Comparison of ENCODE assay signal across 1 cellular context in genomic region chr11:66222358-66223149, GRCh38.
TF ChIP-seq lines count a peak whose summit lies in the region.

No MANE protein-coding gene starts in this region.

TF ChIP-seq in WTC11, 78 proteins besides CTCF, POLR2A, EP300 and RAD21 (continued from another document):
- TF ChIP-seq ZBTB43 (CRISPR knock-in tag; IDR thresholded peaks at IDR 0.05) (no peak), USF2 (CRISPR knock-in tag; IDR thresholded peaks at IDR 0.05) (peak; percentile 95), ERG (CRISPR knock-in tag; IDR thresholded peaks at IDR 0.05) (no peak), NFYB (CRISPR knock-in tag; conservative IDR thresholded peaks at IDR 0.05; ENCODE audit: low read depth) (no peak), MLX (CRISPR knock-in tag; IDR thresholded peaks at IDR 0.05) (no peak), ATF3 (CRISPR knock-in tag; conservative IDR thresholded peaks at IDR 0.05) (no peak), GTF2I (CRISPR knock-in tag; conservative IDR thresholded peaks at IDR 0.05) (no peak), STAT6 (CRISPR knock-in tag; conservative IDR thresholded peaks at IDR 0.05; ENCODE audit: low read depth) (no peak), HMGXB4 (CRISPR knock-in tag; IDR thresholded peaks at IDR 0.05) (0 out of 2 replicates have a peak, but pooled peaks have one; percentile 75), CDX4 (CRISPR knock-in tag; IDR thresholded peaks at IDR 0.05; ENCODE audit: borderline replicate concordance) (no peak), ETV6 (CRISPR knock-in tag; IDR thresholded peaks at IDR 0.05) (no peak), MAX (CRISPR knock-in tag; IDR thresholded peaks at IDR 0.05) (no peak), AFF4 (CRISPR knock-in tag; IDR thresholded peaks at IDR 0.05; ENCODE audit: borderline replicate concordance) (no peak), OVOL2 (CRISPR knock-in tag; IDR thresholded peaks at IDR 0.05; ENCODE audit: borderline replicate concordance) (no peak)
TF ChIP-seq in WTC11: peak in this region for 4.
